In genomic region chr22:45493286-45493771, GRCh38 we compare ENCODE assay signal across 16 cellular contexts. TPM values are rescaled to one million over a fixed set of nuclear protein-coding genes. Genes with fewer than 3 reads are reported as not detected.
A peak's percentile ranks its signal among the peaks of the same experiment; 100 is the strongest.
DNase-seq lines count a peak whose midpoint lies in the region; ATAC-seq and TF ChIP-seq lines count a peak whose summit lies in the region.
"Had no signal": no experiment of that assay in that cellular context is flagged by ENCODE, and none has a peak within 500 bp of the region (broad histone marks: within the 10 kb centered on the region; RNA-seq: fewer than 3 reads in every experiment).

No MANE protein-coding gene starts in this region.

- H3K4me3 Mint-ChIP-seq in T-cell, result no peak overlapping the region
- H3K4me3 Mint-ChIP-seq: activated CD4-positive, alpha-beta T cell treated with anti-CD3 and anti-CD28 coated beads, Interleukin-2, amount 10 ng/mL, durations not matched to agents 7 days and 5 days; activated T-helper 17 cell treated with anti-CD3 and anti-CD28 coated beads, Interleukin-2, amount 50 U/mL, for 72 hours had no signal

- peaks cover 28 to 30% of the 10 kb centered on the region in 2 donors for H3K27me3 Mint-ChIP-seq in T-cell

- H3K36me3 ChIP-seq in HEK293 (ENCODE audit: control insufficient read depth in 2 of 2, insufficient read depth in 1 of 2, low read length in 2 of 2) (no peaks in the 10 kb centered on the region), breast epithelium (no peaks in the 10 kb centered on the region), left ventricle myocardium inferior (no peaks in the 10 kb centered on the region)

- H3K27ac ChIP-seq in HEK293 (ENCODE audit: extremely low read depth, low read depth, low read length), result no peak overlapping the region
- H3K27ac ChIP-seq in breast epithelium, result peak overlapping the region; percentile 48 to 82
- H3K27ac ChIP-seq in left ventricle myocardium inferior (replicated peaks), result peak overlapping the region; percentile 46
- H3K27ac ChIP-seq: PC-9 had no signal

- DNase-seq in breast epithelium (ENCODE audit: low spot score in 2 of 2) (no peak), left ventricle myocardium inferior (no peak), sciatic nerve (ENCODE audit: low spot score) (no peak), HUDEP-2 (lab: John Stamatoyannopoulos, UW; ENCODE audit: unreplicated experiment in 76 of 76) (no peak), NOMO-1 treated with dmso at 0.1 percent for 144 hours (lab: John Stamatoyannopoulos, UW; ENCODE audit: unreplicated experiment) (no peak), T-cell (no peak)
- no peak for DNase-seq in activated naive CD4-positive, alpha-beta T cell treated with Interleukin-2 at 50 U/mL for 16 hours
- DNase-seq: activated CD4-positive, alpha-beta T cell treated with anti-CD3 and anti-CD28 coated beads, Interleukin-2, amount 10 ng/mL, durations not matched to agents 7 days and 5 days; C1 segment of cervical spinal cord; GOT3; MV-4-11; PC-9; stimulated activated naive CD4-positive, alpha-beta T cell treated with Interleukin-2 at 50 U/mL for 16 hours had no signal

- CTCF ChIA-PET in HEK293 (lab: Yijun Ruan, JAX), result no interaction called here
- CTCF ChIA-PET in T-cell (lab: Charles Lee), result no interaction called here

- no peak for TF ChIP-seq POLR2A in breast epithelium (IDR thresholded peaks at IDR 0.05)

- no peak overlapping the region for H3K4me3 ChIP-seq in HEK293 (ENCODE audit: low read depth, low read length)
- H3K4me3 ChIP-seq in breast epithelium, result no peak overlapping the region
- no peak overlapping the region for H3K4me3 ChIP-seq in left ventricle myocardium inferior
- H3K4me3 ChIP-seq: PC-9 had no signal

- no peaks in the 10 kb centered on the region for H3K9me3 Mint-ChIP-seq in T-cell
- H3K9me3 Mint-ChIP-seq: activated T-helper 17 cell treated with anti-CD3 and anti-CD28 coated beads, Interleukin-2, amount 50 U/mL, for 72 hours had no signal

- ATAC-seq in sciatic nerve (peak; percentile 60), T-cell (replicated peaks in 1 of 4) (no peak)
- ATAC-seq: activated T-helper 17 cell treated with anti-CD3 and anti-CD28 coated beads, Interleukin-2, amount 50 U/mL, for 72 hours had no signal

- intact Hi-C loops in breast epithelium (cut with DNase I; ENCODE audit: low total_unique reads) (loop anchor here (10.0 kb wide), 1 partner anchor 251 kb away; no protein-coding TSS in a partner anchor), left ventricle myocardium inferior (cut with micrococcal nuclease) (no loop called here), sciatic nerve (cut with DNase I) (no loop called here)

- TF ChIP-seq CTCF in HEK293 (tag by site-specific recombination; IDR thresholded peaks at IDR 0.05) (no peak), breast epithelium (IDR thresholded peaks at IDR 0.05) (no peak), left ventricle myocardium inferior (IDR thresholded peaks at IDR 0.05; ENCODE audit: borderline replicate concordance) (no peak)

- no peaks in the 10 kb centered on the region for H3K27me3 ChIP-seq in breast epithelium
- peaks cover 61% of the 10 kb centered on the region for H3K27me3 ChIP-seq in left ventricle myocardium inferior (ENCODE audit: low read depth)

- no peak overlapping the region for H3K27ac Mint-ChIP-seq in T-cell
- H3K27ac Mint-ChIP-seq: activated CD4-positive, alpha-beta T cell treated with anti-CD3 and anti-CD28 coated beads, Interleukin-2, amount 10 ng/mL, durations not matched to agents 7 days and 5 days; activated T-helper 17 cell treated with anti-CD3 and anti-CD28 coated beads, Interleukin-2, amount 50 U/mL, for 72 hours had no signal

- H3K4me1 ChIP-seq in HEK293 (ENCODE audit: control insufficient read depth, insufficient read depth, low read length), result no peaks in the 10 kb centered on the region
- H3K4me1 ChIP-seq in breast epithelium, result no peaks in the 10 kb centered on the region
- H3K4me1 ChIP-seq in left ventricle myocardium inferior, result peaks cover 17% of the 10 kb centered on the region

- H3K4me1 Mint-ChIP-seq in T-cell, result peaks cover 0 to 2% (median 0%) of the 10 kb centered on the region in 3 donors

- H3K9me3 ChIP-seq in HEK293 (ENCODE audit: control insufficient read depth, insufficient read depth, low read depth, low read length) (no peaks in the 10 kb centered on the region; the same call in 1 of the 2 replicates), breast epithelium (no peaks in the 10 kb centered on the region), left ventricle myocardium inferior (replicated peaks) (no peaks in the 10 kb centered on the region)

- POLR2A ChIA-PET in HEK293 (lab: Yijun Ruan, JAX) (no interaction called here), T-cell (lab: Charles Lee) (no interaction called here)

- H3K36me3 Mint-ChIP-seq in T-cell, result no peaks in the 10 kb centered on the region

TF ChIP-seq in HEK293, 187 proteins besides CTCF, POLR2A, EP300 and RAD21 (continues in another document):
- TF ChIP-seq ZNF335 (tag by site-specific recombination; conservative IDR thresholded peaks at IDR 0.05) (peak; percentile 52), ZNF639 (tag by site-specific recombination; IDR thresholded peaks at IDR 0.05) (no peak), KLF16 (tag by site-specific recombination; IDR thresholded peaks at IDR 0.05) (no peak), ZNF350 (tag by site-specific recombination; IDR thresholded peaks at IDR 0.05) (no peak), ZIC2 (tag by site-specific recombination; IDR thresholded peaks at IDR 0.05) (peak; percentile 77), ZBTB11 (tag by site-specific recombination; conservative IDR thresholded peaks at IDR 0.05; ENCODE audit: low read depth) (no peak), ELK4 (IDR thresholded peaks at IDR 0.05; ENCODE audit: borderline replicate concordance, low read depth, low read length) (no peak), ZNF354C (tag by site-specific recombination; IDR thresholded peaks at IDR 0.05; ENCODE audit: borderline replicate concordance, low read depth) (no peak), ZNF211 (tag by site-specific recombination; IDR thresholded peaks at IDR 0.05; ENCODE audit: low read depth) (no peak), ZNF175 (tag by site-specific recombination; IDR thresholded peaks at IDR 0.05) (no peak)

RNA-seq across cellular contexts. Expression of gene FBLN1, which starts 9.4 kb away (rescaled TPM):
- total RNA-seq in breast epithelium (100 to 1,000 TPM; 115 to 293 (median 267) TPM), left ventricle myocardium inferior (82.8 TPM), sciatic nerve (624 TPM), T-cell (1 to 10 TPM in 2 of 5 donors, under 1 TPM in 1, not detected in 2; 0.96 to 1.5 (median 1.0) TPM)
- total RNA-seq: activated CD4-positive, alpha-beta T cell treated with anti-CD3 and anti-CD28 coated beads, Interleukin-2, amount 10 ng/mL, durations not matched to agents 7 days and 5 days; T-helper 2 cell treated with Interferon-gamma antibody and Interleukin-4, amounts not matched to agents 100 ng/mL and 5 ng/mL, for 36 hours had no signal

Comparison
In these comparisons a context has a peak if more than half of its experiments do, and no peak if none do; other contexts are left out.
1. RNA of gene FBLN1, which starts 9.4 kb away (total RNA-seq): 624 TPM in sciatic nerve (single experiment), 115 to 293 TPM in breast epithelium and 82.8 TPM in left ventricle myocardium inferior (single experiment); 0.96 to 1.5 TPM in T-cell; every median in the first group is over 10 times any median in the second.